8 cellular contexts compared by ENCODE assay signal in genomic region chr10:16436367-16436757, GRCh38. TPM values are rescaled to one million over a fixed set of nuclear protein-coding genes. Genes with fewer than 3 reads are reported as not detected.
A peak's percentile ranks its signal among the peaks of the same experiment; 100 is the strongest.
DNase-seq lines count a peak whose midpoint lies in the region; ATAC-seq and TF ChIP-seq lines count a peak whose summit lies in the region.

No MANE protein-coding gene starts in this region.

- H3K4me1 ChIP-seq in Caco-2: peaks cover 7% of the 10 kb centered on the region

- TF ChIP-seq CTCF in Caco-2 (IDR thresholded peaks at IDR 0.05; ENCODE audit: insufficient read depth in 1 of 2, low read depth in 1 of 2, low read length in 1 of 2, severe bottlenecking in 1 of 2, unreplicated experiment in 1 of 2): no peak

- no TSS peak for BruUV-seq in Caco-2 (replicated peaks; lab: Mats Ljungman, UMichigan)

- no peaks in the 10 kb centered on the region for H3K9me3 Mint-ChIP-seq in Caco-2 (ENCODE audit: unreplicated experiment)
- no peaks in the 10 kb centered on the region for H3K9me3 Mint-ChIP-seq in activated naive CD4-positive, alpha-beta T cell treated with anti-CD3 and anti-CD28 coated beads, Interleukin-2, amount 10 ng/mL, durations not matched to agents 7 days and 5 days
- H3K9me3 Mint-ChIP-seq in stimulated activated effector memory CD8-positive, alpha-beta T cell treated with anti-CD3 and anti-CD28 coated beads, Interleukin-12 subunit alpha, Interleukin-12 subunit beta, amount 100 ng/mL, for 72 hours: no peaks in the 10 kb centered on the region

- POLR2A ChIA-PET in Caco-2 (lab: Charles Lee): no interaction called here

- H3K36me3 Mint-ChIP-seq in Caco-2 (ENCODE audit: insufficient read depth, unreplicated experiment): peaks cover 28% of the 10 kb centered on the region
- peaks cover 30% of the 10 kb centered on the region for H3K36me3 Mint-ChIP-seq in activated naive CD4-positive, alpha-beta T cell treated with anti-CD3 and anti-CD28 coated beads, Interleukin-2, amount 10 ng/mL, durations not matched to agents 7 days and 5 days
- peaks cover 34% of the 10 kb centered on the region for H3K36me3 Mint-ChIP-seq in stimulated activated effector memory CD8-positive, alpha-beta T cell treated with anti-CD3 and anti-CD28 coated beads, Interleukin-12 subunit alpha, Interleukin-12 subunit beta, amount 100 ng/mL, for 72 hours

- H3K27ac Mint-ChIP-seq in Caco-2 (ENCODE audit: unreplicated experiment): peak overlapping the region; percentile 85
- H3K27ac Mint-ChIP-seq in activated naive CD4-positive, alpha-beta T cell treated with anti-CD3 and anti-CD28 coated beads, Interleukin-2, amount 10 ng/mL, durations not matched to agents 7 days and 5 days: peak overlapping the region; percentile 93
- peak overlapping the region; percentile 91 for H3K27ac Mint-ChIP-seq in stimulated activated effector memory CD8-positive, alpha-beta T cell treated with anti-CD3 and anti-CD28 coated beads, Interleukin-12 subunit alpha, Interleukin-12 subunit beta, amount 100 ng/mL, for 72 hours

- H3K27me3 Mint-ChIP-seq in Caco-2 (ENCODE audit: insufficient read depth, unreplicated experiment): peaks cover 6% of the 10 kb centered on the region
- peaks cover 24% of the 10 kb centered on the region for H3K27me3 Mint-ChIP-seq in activated naive CD4-positive, alpha-beta T cell treated with anti-CD3 and anti-CD28 coated beads, Interleukin-2, amount 10 ng/mL, durations not matched to agents 7 days and 5 days

- no peaks in the 10 kb centered on the region for H3K36me3 ChIP-seq in Caco-2 (ENCODE audit: control insufficient read depth, insufficient read depth, low read length)

- DNase-seq in Caco-2 (no peak), SK-N-DZ (ENCODE audit: low spot score) (no peak)
- peak; percentile 49 for DNase-seq in activated naive CD4-positive, alpha-beta T cell treated with anti-CD3 and anti-CD28 coated beads, Interleukin-2, amount 10 ng/mL, durations not matched to agents 7 days and 5 days
- no peak for DNase-seq in stimulated activated effector memory CD8-positive, alpha-beta T cell treated with anti-CD3 and anti-CD28 coated beads, Interleukin-12 subunit alpha, Interleukin-12 subunit beta, amount 100 ng/mL, for 72 hours (ENCODE audit: low spot score in 2 of 2)

- CTCF ChIA-PET in Caco-2 (lab: Charles Lee): interaction anchor here (0.7 kb wide), 1 partner anchor 538 kb away, joined by 3 read pairs; no protein-coding TSS in a partner anchor
- CTCF ChIA-PET in activated naive CD4-positive, alpha-beta T cell treated with anti-CD3 and anti-CD28 coated beads, Interleukin-2, amount 10 ng/mL, durations not matched to agents 7 days and 5 days (lab: Charles Lee): interaction anchor here (0.6 kb wide), 1 partner anchor 79 kb away, joined by 3 read pairs; no protein-coding TSS in a partner anchor

- ATAC-seq in GM21381 (IDR thresholded peaks at IDR 0.05; ENCODE audit: unreplicated experiment) (peak; percentile 8), HG03571 (IDR thresholded peaks at IDR 0.05; ENCODE audit: unreplicated experiment) (peak; percentile 2), esophagus mucosa (no peak)
- peak; percentile 1 for ATAC-seq in stimulated activated effector memory CD8-positive, alpha-beta T cell treated with anti-CD3 and anti-CD28 coated beads, Interleukin-12 subunit alpha, Interleukin-12 subunit beta, amount 100 ng/mL, for 72 hours

- H3K4me1 Mint-ChIP-seq in Caco-2 (ENCODE audit: low read depth, unreplicated experiment): peaks cover 6% of the 10 kb centered on the region
- H3K4me1 Mint-ChIP-seq in activated naive CD4-positive, alpha-beta T cell treated with anti-CD3 and anti-CD28 coated beads, Interleukin-2, amount 10 ng/mL, durations not matched to agents 7 days and 5 days: peaks cover 42% of the 10 kb centered on the region
- peaks cover 37% of the 10 kb centered on the region for H3K4me1 Mint-ChIP-seq in stimulated activated effector memory CD8-positive, alpha-beta T cell treated with anti-CD3 and anti-CD28 coated beads, Interleukin-12 subunit alpha, Interleukin-12 subunit beta, amount 100 ng/mL, for 72 hours

- intact Hi-C loops in Caco-2 (cut with micrococcal nuclease; ENCODE audit: unreplicated experiment): loop anchor here (1.0 to 10.0 kb wide), 4 partner anchors 111 to 532 kb away; partner anchors contain the start of gene RSU1

- no peaks in the 10 kb centered on the region for H3K9me3 ChIP-seq in Caco-2

- H3K4me3 ChIP-seq in Caco-2 (ENCODE audit: low read depth, low read length) (peak overlapping the region; percentile 58), iPS-11a (ENCODE audit: low read depth, low read length) (peak overlapping the region; percentile 10)

- H3K4me3 Mint-ChIP-seq in Caco-2 (ENCODE audit: unreplicated experiment): peak overlapping the region; percentile 86
- H3K4me3 Mint-ChIP-seq in activated naive CD4-positive, alpha-beta T cell treated with anti-CD3 and anti-CD28 coated beads, Interleukin-2, amount 10 ng/mL, durations not matched to agents 7 days and 5 days: peak overlapping the region; percentile 87
- H3K4me3 Mint-ChIP-seq in stimulated activated effector memory CD8-positive, alpha-beta T cell treated with anti-CD3 and anti-CD28 coated beads, Interleukin-12 subunit alpha, Interleukin-12 subunit beta, amount 100 ng/mL, for 72 hours: peak overlapping the region; percentile 86

- no peaks in the 10 kb centered on the region for H3K27me3 ChIP-seq in Caco-2 (replicated peaks; ENCODE audit: control insufficient read depth, insufficient read depth, low read length)

RNA-seq across cellular contexts. Expression of gene PTER, which starts 0.4 kb away (rescaled TPM):
- total RNA-seq in Caco-2 (2022) (25.8 and 27.4 TPM in 2 replicates), esophagus mucosa (9.7 TPM)
- polyA plus RNA-seq in SK-N-DZ (2014; cell fraction: cytosol; rRNA removed): 0.15 TPM in 1 of 2 replicates, not detected in the other
- not detected in 2 replicates for polyA plus RNA-seq in SK-N-DZ (2014; cell fraction: nucleus; rRNA removed)
